In genomic region chr13:30114586-30115256, GRCh38 we compare ENCODE assay signal across 8 cellular contexts.
DNase-seq lines count a peak whose midpoint lies in the region; ATAC-seq and FAIRE-seq lines count a peak whose summit lies in the region.

No MANE protein-coding gene starts in this region.

- ATAC-seq in HG03457 (IDR thresholded peaks at IDR 0.05; ENCODE audit: unreplicated experiment), result peak; percentile 79

- DNase-seq in C1 segment of cervical spinal cord (lab: John Stamatoyannopoulos, UW) (peak in 13 of 14 donors; percentile 14 to 86 (median 76)), GM19239 (ENCODE audit: insufficient read length, low spot score) (peak; percentile 84), NCI-H69 (lab: John Stamatoyannopoulos, UW) (peak; percentile 90), medulla oblongata (ENCODE audit: extremely low spot score) (peak; percentile 90)
- peak; percentile 94 for DNase-seq in activated CD4-positive, alpha-beta memory T cell treated with anti-CD3 and anti-CD28 coated beads, Interleukin-2, amount 10 ng/mL, durations not matched to agents 7 days and 5 days
- peak; percentile 91 for DNase-seq in effector CD4-positive, alpha-beta T cell
- peak; percentile 90 for DNase-seq in stimulated activated CD8-positive, alpha-beta memory T cell treated with anti-CD3 and anti-CD28 coated beads, Interleukin-12 subunit alpha, Interleukin-12 subunit beta, amount 100 ng/mL, for 1 hour (ENCODE audit: low read depth)

- H3K4me3 Mint-ChIP-seq in activated CD4-positive, alpha-beta memory T cell treated with anti-CD3 and anti-CD28 coated beads, Interleukin-2, amount 10 ng/mL, durations not matched to agents 7 days and 5 days, result peak overlapping the region; percentile 74

- no peaks in the 10 kb centered on the region for H3K36me3 Mint-ChIP-seq in activated CD4-positive, alpha-beta memory T cell treated with anti-CD3 and anti-CD28 coated beads, Interleukin-2, amount 10 ng/mL, durations not matched to agents 7 days and 5 days (ENCODE audit: low read depth)

- no peak overlapping the region for H3K27ac Mint-ChIP-seq in activated CD4-positive, alpha-beta memory T cell treated with anti-CD3 and anti-CD28 coated beads, Interleukin-2, amount 10 ng/mL, durations not matched to agents 7 days and 5 days

- CTCF ChIA-PET in activated CD4-positive, alpha-beta memory T cell treated with anti-CD3 and anti-CD28 coated beads, Interleukin-2, amount 10 ng/mL, durations not matched to agents 7 days and 5 days (lab: Charles Lee), result interaction anchor here (0.6 to 9.0 kb wide), 47 partner anchors 8 to 930 kb away, joined by 3 to 318 read pairs (median 4); partner anchors contain the start of gene UBL3

- FAIRE-seq in GM19239 (lab: Jason Lieb, UNC), result peak; percentile 76

- H3K9me3 Mint-ChIP-seq in activated CD4-positive, alpha-beta memory T cell treated with anti-CD3 and anti-CD28 coated beads, Interleukin-2, amount 10 ng/mL, durations not matched to agents 7 days and 5 days, result no peaks in the 10 kb centered on the region

- peaks cover 42% of the 10 kb centered on the region for H3K4me1 Mint-ChIP-seq in activated CD4-positive, alpha-beta memory T cell treated with anti-CD3 and anti-CD28 coated beads, Interleukin-2, amount 10 ng/mL, durations not matched to agents 7 days and 5 days

- POLR2A ChIA-PET in activated CD4-positive, alpha-beta memory T cell treated with anti-CD3 and anti-CD28 coated beads, Interleukin-2, amount 10 ng/mL, durations not matched to agents 7 days and 5 days (lab: Charles Lee), result interaction anchor here (0.8 to 2.4 kb wide), 17 partner anchors 11 to 419 kb away, joined by 3 to 24 read pairs (median 4); partner anchors contain the start of genes HMGB1 and UBL3

- peaks cover 8% of the 10 kb centered on the region for H3K27me3 Mint-ChIP-seq in activated CD4-positive, alpha-beta memory T cell treated with anti-CD3 and anti-CD28 coated beads, Interleukin-2, amount 10 ng/mL, durations not matched to agents 7 days and 5 days

Comparison
In these comparisons a context has a peak if more than half of its experiments do, and no peak if none do; other contexts are left out.
1. Peak in every context shown above with its lines: DNase-seq and ATAC-seq.